ENCODE assay signal across 5 cellular contexts in the genomic region with DNA sequence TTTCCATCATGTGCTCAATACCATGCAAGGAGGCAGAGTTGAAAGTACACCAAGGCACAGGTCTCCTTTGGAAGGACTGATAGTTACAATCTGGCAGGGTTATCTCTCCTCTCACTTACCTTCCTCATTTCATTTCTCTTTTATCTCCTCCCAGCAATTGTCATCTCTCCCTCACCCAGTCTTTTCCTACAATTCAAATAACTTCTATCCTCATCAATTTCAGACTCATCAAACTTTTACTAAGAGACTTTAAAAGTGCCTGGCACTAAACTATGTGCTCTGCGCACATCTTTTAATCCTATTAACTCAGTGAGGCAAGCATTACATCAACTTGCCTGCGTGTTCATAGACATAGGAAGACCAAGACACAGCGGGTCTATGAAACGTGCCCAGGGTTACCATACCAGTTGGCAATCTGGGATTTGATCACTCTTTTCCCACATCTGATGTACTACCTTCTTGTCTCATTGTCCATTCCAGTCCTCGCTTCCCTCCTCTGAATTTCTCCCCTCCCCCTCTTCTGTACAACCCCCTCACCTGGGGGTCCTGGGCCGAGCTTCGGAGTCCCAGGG. TPM values are rescaled to one million over a fixed set of nuclear protein-coding genes. Genes with fewer than 3 reads are reported as not detected.
A peak's percentile ranks its signal among the peaks of the same experiment; 100 is the strongest.
DNase-seq lines count a peak whose midpoint lies in the region; ATAC-seq and TF ChIP-seq lines count a peak whose summit lies in the region.

No MANE protein-coding gene starts in this region.

- peak overlapping the region; percentile 89 for H3K4me3 Mint-ChIP-seq in activated CD4-positive, alpha-beta memory T cell treated with anti-CD3 and anti-CD28 coated beads, Interleukin-2, amount 10 ng/mL, durations not matched to agents 7 days and 5 days

- no peak for TF ChIP-seq POLR2A in right lobe of liver (IDR thresholded peaks at IDR 0.05)

- no peaks in the 10 kb centered on the region for H3K27me3 Mint-ChIP-seq in activated CD4-positive, alpha-beta memory T cell treated with anti-CD3 and anti-CD28 coated beads, Interleukin-2, amount 10 ng/mL, durations not matched to agents 7 days and 5 days

- H3K4me3 ChIP-seq in HUES48 (ENCODE audit: low read depth, low read length): peak overlapping the region; percentile 95
- H3K4me3 ChIP-seq in right lobe of liver: peak overlapping the region; percentile 80 to 97 (median 90)

- CTCF ChIA-PET in activated CD4-positive, alpha-beta memory T cell treated with anti-CD3 and anti-CD28 coated beads, Interleukin-2, amount 10 ng/mL, durations not matched to agents 7 days and 5 days (lab: Charles Lee): interaction anchor here (2.0 to 4.1 kb wide), 4 partner anchors 7 to 55 kb away, joined by 7 to 25 read pairs (median 14); partner anchors contain the start of genes HSPA1A, HSPA1L and MSH5

- no peak for DNase-seq in activated CD4-positive, alpha-beta memory T cell treated with anti-CD3 and anti-CD28 coated beads, Interleukin-2, amount 10 ng/mL, durations not matched to agents 7 days and 5 days
- DNase-seq in right lobe of liver (no peak), NCI-H774 (lab: John Stamatoyannopoulos, UW) (no peak)
- DNase-seq in stimulated activated naive CD4-positive, alpha-beta T cell treated with Interleukin-2 at 50 U/mL for 16 hours (lab: John Stamatoyannopoulos, UW): no peak

- intact Hi-C loops in right lobe of liver (cut with DNase I): no loop called here

- no peaks in the 10 kb centered on the region for H3K27me3 ChIP-seq in HUES48 (ENCODE audit: control insufficient read depth, insufficient read depth, low read length)
- H3K27me3 ChIP-seq in right lobe of liver: no peaks in the 10 kb centered on the region

- WGBS in right lobe of liver (ENCODE audit: insufficient coverage, low coverage, low lambda C conversion rate, missing lambda C conversion rate): 23% methylated on average over 7 of the region's 7 CpGs

- peak overlapping the region; percentile 73 for H3K27ac Mint-ChIP-seq in activated CD4-positive, alpha-beta memory T cell treated with anti-CD3 and anti-CD28 coated beads, Interleukin-2, amount 10 ng/mL, durations not matched to agents 7 days and 5 days

- H3K9ac ChIP-seq in HUES48 (ENCODE audit: low read depth, low read length): peak overlapping the region; percentile 97

- H3K9me3 ChIP-seq in HUES48 (ENCODE audit: control insufficient read depth, insufficient read depth, low read length) (no peaks in the 10 kb centered on the region), right lobe of liver (no peaks in the 10 kb centered on the region)

- H3K27ac ChIP-seq in HUES48 (ENCODE audit: low read depth, low read length) (peak overlapping the region; percentile 95), right lobe of liver (peak overlapping the region; percentile 92 to 99 (median 94))

- H3K4me1 Mint-ChIP-seq in activated CD4-positive, alpha-beta memory T cell treated with anti-CD3 and anti-CD28 coated beads, Interleukin-2, amount 10 ng/mL, durations not matched to agents 7 days and 5 days: peaks cover 64% of the 10 kb centered on the region

- POLR2A ChIA-PET in activated CD4-positive, alpha-beta memory T cell treated with anti-CD3 and anti-CD28 coated beads, Interleukin-2, amount 10 ng/mL, durations not matched to agents 7 days and 5 days (lab: Charles Lee): interaction anchor here (0.7 to 7.4 kb wide), 15 partner anchors 9 to 142 kb away, joined by 3 to 104 read pairs (median 9); partner anchors contain the start of genes BAG6, CLIC1, DDAH2 and GPANK1

- no peak for ATAC-seq in right lobe of liver

- peaks cover 6% of the 10 kb centered on the region; the same call in 1 of the 2 replicates for H3K4me1 ChIP-seq in HUES48 (ENCODE audit: control insufficient read depth, insufficient read depth, low read length)
- peaks cover 0 to 17% (median 4%) of the 10 kb centered on the region in 4 donors for H3K4me1 ChIP-seq in right lobe of liver

- peaks cover 45% of the 10 kb centered on the region for H3K36me3 Mint-ChIP-seq in activated CD4-positive, alpha-beta memory T cell treated with anti-CD3 and anti-CD28 coated beads, Interleukin-2, amount 10 ng/mL, durations not matched to agents 7 days and 5 days (ENCODE audit: low read depth)

- no peaks in the 10 kb centered on the region for H3K9me3 Mint-ChIP-seq in activated CD4-positive, alpha-beta memory T cell treated with anti-CD3 and anti-CD28 coated beads, Interleukin-2, amount 10 ng/mL, durations not matched to agents 7 days and 5 days

- no peak for TF ChIP-seq CTCF in right lobe of liver (IDR thresholded peaks at IDR 0.05)

- H3K36me3 ChIP-seq in HUES48 (ENCODE audit: control insufficient read depth, insufficient read depth, low read length): peaks cover 49% of the 10 kb centered on the region
- H3K36me3 ChIP-seq in right lobe of liver: peaks cover 0 to 2% (median 0%) of the 10 kb centered on the region in 4 donors

RNA-seq across cellular contexts. Expression of gene VARS1, which starts 1.2 kb away (rescaled TPM):
- 10 to 100 TPM; 84.1 to 88.4 TPM for total RNA-seq in activated CD4-positive, alpha-beta memory T cell treated with anti-CD3 and anti-CD28 coated beads, Interleukin-2, amount 10 ng/mL, durations not matched to agents 7 days and 5 days
- 10 to 100 TPM; 31.0 to 58.1 (median 41.0) TPM for total RNA-seq in right lobe of liver

RNA-seq across cellular contexts. Expression of gene LSM2, which starts 12.4 kb away (rescaled TPM):
- total RNA-seq in activated CD4-positive, alpha-beta memory T cell treated with anti-CD3 and anti-CD28 coated beads, Interleukin-2, amount 10 ng/mL, durations not matched to agents 7 days and 5 days: 100 to 1,000 TPM; 100 to 108 TPM
- total RNA-seq in right lobe of liver: 10 to 100 TPM; 11.0 to 26.1 (median 11.6) TPM

RNA-seq across cellular contexts. Expression of gene VWA7, which starts 17.3 kb away (rescaled TPM):
- 10 to 100 TPM; 11.0 to 12.2 TPM for total RNA-seq in activated CD4-positive, alpha-beta memory T cell treated with anti-CD3 and anti-CD28 coated beads, Interleukin-2, amount 10 ng/mL, durations not matched to agents 7 days and 5 days
- total RNA-seq in right lobe of liver: 1 to 10 TPM; 1.2 to 5.2 (median 2.7) TPM

RNA-seq across cellular contexts. Expression of gene HSPA1L, which starts 20.7 kb away (rescaled TPM):
- 1 to 10 TPM; 2.8 to 3.0 TPM for total RNA-seq in activated CD4-positive, alpha-beta memory T cell treated with anti-CD3 and anti-CD28 coated beads, Interleukin-2, amount 10 ng/mL, durations not matched to agents 7 days and 5 days
- total RNA-seq in right lobe of liver: 1 to 10 TPM in 1 of 6 experiments, under 1 TPM in 5; 0.37 to 1.2 (median 0.56) TPM

RNA-seq across cellular contexts. Expression of gene HSPA1A, which starts 21.0 kb away (rescaled TPM):
- total RNA-seq in activated CD4-positive, alpha-beta memory T cell treated with anti-CD3 and anti-CD28 coated beads, Interleukin-2, amount 10 ng/mL, durations not matched to agents 7 days and 5 days: 100 to 1,000 TPM; 147 to 151 TPM
- total RNA-seq in right lobe of liver: 100 to 1,000 TPM in 2 of 6 experiments, 10 to 100 TPM in 4; 73.2 to 442 (median 80.2) TPM
